In the genomic region with DNA sequence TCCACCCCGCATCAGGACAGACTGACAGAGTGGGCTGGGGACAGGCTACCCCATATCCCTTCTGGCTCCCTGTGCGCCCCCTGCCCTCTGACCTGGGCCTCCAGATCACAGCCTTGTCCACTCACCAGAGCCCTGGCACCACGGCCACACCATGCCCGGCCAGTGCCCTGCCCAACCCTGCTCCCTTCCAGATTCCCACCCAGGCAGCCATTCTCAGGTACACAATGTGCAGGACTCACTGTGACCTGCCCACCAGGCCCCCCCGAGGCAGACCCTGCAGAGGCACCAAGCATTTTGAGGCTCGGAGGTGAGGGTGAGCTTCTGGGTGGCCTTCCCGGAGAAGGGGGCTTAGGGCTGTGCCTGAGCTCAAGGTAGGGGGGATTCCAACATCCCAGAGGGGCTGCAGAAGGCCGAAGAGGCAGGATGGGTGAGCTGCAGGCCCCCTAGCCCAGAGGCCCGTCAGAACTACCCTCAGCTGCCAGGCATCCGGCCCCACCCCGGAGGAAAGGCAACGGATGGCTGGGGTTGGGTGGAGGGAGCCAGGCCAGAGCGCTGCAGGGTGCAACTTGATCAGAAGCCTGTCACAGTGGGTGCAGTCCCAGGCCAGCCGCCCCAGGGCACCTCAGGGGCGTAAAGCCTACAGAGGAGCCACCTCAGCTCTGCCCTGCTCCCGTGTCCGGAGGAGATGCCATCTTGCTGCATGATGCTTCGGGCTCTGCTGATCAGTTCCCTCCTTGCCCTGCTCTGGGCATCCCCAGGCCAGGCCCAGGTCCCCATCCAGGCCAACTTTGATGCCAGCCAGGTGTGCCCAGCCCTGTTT, we compare ENCODE assay signal across 18 cellular contexts. TPM values are rescaled to one million over a fixed set of nuclear protein-coding genes. Genes with fewer than 3 reads are reported as not detected.
DNase-seq lines count a peak whose midpoint lies in the region; ATAC-seq, FAIRE-seq and TF ChIP-seq lines count a peak whose summit lies in the region.
"Had no signal": no experiment of that assay in that cellular context is flagged by ENCODE, and none has a peak within 500 bp of the region (broad histone marks: within the 10 kb centered on the region; RNA-seq: fewer than 3 reads in every experiment).

A gene (plus strand): TSS at position 762 of the 820 bp plus-strand sequence. CDS start 594 bp downstream, outside the sequence.

- POLR2A ChIA-PET in H1 (lab: Charles Lee; ENCODE audit: partially characterized antibody), result interaction anchor here (0.7 kb wide), 1 partner anchor 35 kb away, joined by 5 read pairs; no protein-coding TSS in a partner anchor

- H2BK15ac ChIP-seq in H1 (ENCODE audit: low read length), result 0 out of 2 replicates have a peak within 1 kb of the TSS, but pooled peaks have one; percentile 20

- H3K4me3 Mint-ChIP-seq in activated naive CD8-positive, alpha-beta T cell, result peak within 1 kb of the TSS; percentile 19
- no peak within 1 kb of the TSS for H3K4me3 Mint-ChIP-seq in activated naive CD8-positive, alpha-beta T cell treated with anti-CD3 and anti-CD28 coated beads for 36 hours
- H3K4me3 Mint-ChIP-seq: activated CD8-positive, alpha-beta T cell treated with anti-CD3 and anti-CD28 coated beads, Interleukin-2, amount 10 ng/mL, durations not matched to agents 7 days and 5 days; stimulated activated effector memory CD8-positive, alpha-beta T cell treated with anti-CD3 and anti-CD28 coated beads, Interleukin-12 subunit alpha, Interleukin-12 subunit beta, amount 100 ng/mL, for 72 hours had no signal

- no peak within 1 kb of the TSS for H4K8ac ChIP-seq in H1 (ENCODE audit: extremely low read depth, insufficient read depth, low read length)

- no peaks in the 10 kb centered on the region for H3K36me3 ChIP-seq in H1 (ENCODE audit: control insufficient read depth in 2 of 4, insufficient read depth in 4 of 4, low read length in 3 of 4)
- H3K36me3 ChIP-seq in lower lobe of right lung, result no peaks in the 10 kb centered on the region
- no peaks in the 10 kb centered on the region for H3K36me3 ChIP-seq in thyroid gland
- H3K36me3 ChIP-seq: uterus had no signal

- peak within 1 kb of the TSS; percentile 85 for H4K91ac ChIP-seq in H1 (replicated peaks; ENCODE audit: insufficient read length, low read length)

- no peak for DNase-seq in activated naive CD8-positive, alpha-beta T cell treated with anti-CD3 and anti-CD28 coated beads for 36 hours
- DNase-seq in H1 (ENCODE audit: low read depth in 1 of 2, low spot score in 2 of 2) (no peak), lower lobe of right lung (no peak), thyroid gland (no peak), foreskin keratinocyte (no peak)
- DNase-seq: activated CD8-positive, alpha-beta T cell treated with anti-CD3 and anti-CD28 coated beads, Interleukin-2, amount 10 ng/mL, durations not matched to agents 7 days and 5 days; DND-41; NCI-H69 had no signal

- peaks cover 0 to 1% of the 10 kb centered on the region in 2 experiments for H4K20me1 ChIP-seq in H1 (replicated peaks in 1 of 2; ENCODE audit: control insufficient read depth in 1 of 2, insufficient read depth in 2 of 2, low read length in 2 of 2)

- CTCF ChIA-PET in H1 (lab: Charles Lee; ENCODE audit: partially characterized antibody), result interaction anchor here (0.7 to 3.0 kb wide), 6 partner anchors 9 to 52 kb away, joined by 3 to 18 read pairs (median 4); a partner anchor contains a TSS

- H3K27ac Mint-ChIP-seq in activated naive CD8-positive, alpha-beta T cell, result no peak within 1 kb of the TSS
- no peak within 1 kb of the TSS for H3K27ac Mint-ChIP-seq in activated naive CD8-positive, alpha-beta T cell treated with anti-CD3 and anti-CD28 coated beads for 36 hours
- H3K27ac Mint-ChIP-seq: activated CD8-positive, alpha-beta T cell treated with anti-CD3 and anti-CD28 coated beads, Interleukin-2, amount 10 ng/mL, durations not matched to agents 7 days and 5 days; stimulated activated effector memory CD8-positive, alpha-beta T cell treated with anti-CD3 and anti-CD28 coated beads, Interleukin-12 subunit alpha, Interleukin-12 subunit beta, amount 100 ng/mL, for 72 hours had no signal

- FAIRE-seq in H1 (lab: Jason Lieb, UNC), result no peak
- FAIRE-seq: A204.1 had no signal

- no peak within 1 kb of the TSS for H2BK5ac ChIP-seq in H1 (ENCODE audit: low read depth, low read length)

- no peaks in the 10 kb centered on the region for H3K79me2 ChIP-seq in H1 (ENCODE audit: control insufficient read depth in 1 of 2, insufficient read depth in 2 of 2, low read length in 2 of 2)

- TF ChIP-seq CTCF in H1 (IDR thresholded peaks at IDR 0.05; ENCODE audit: control extremely low read depth in 1 of 3, insufficient read depth in 1 of 3, low read depth in 1 of 3, low read length in 3 of 3) (no peak), lower lobe of right lung (IDR thresholded peaks at IDR 0.05) (no peak), thyroid gland (IDR thresholded peaks at IDR 0.05) (no peak), foreskin keratinocyte (conservative IDR thresholded peaks at IDR 0.05) (no peak)

- H3K4me3 ChIP-seq in H1 (ENCODE audit: extremely low read depth in 1 of 4, insufficient read depth in 2 of 4, low read depth in 3 of 4, low read length in 4 of 4) (no peak within 1 kb of the TSS), lower lobe of right lung (no peak within 1 kb of the TSS), thyroid gland (replicated peaks in 1 of 3) (no peak within 1 kb of the TSS)
- H3K4me3 ChIP-seq: coronary artery, PC-9, smooth muscle cell, uterus had no signal

- no peak within 1 kb of the TSS for H3K56ac ChIP-seq in H1 (replicated peaks; ENCODE audit: insufficient read length, low read depth, low read length)

- no peak for TF ChIP-seq EP300 in H1 (IDR thresholded peaks at IDR 0.05; ENCODE audit: borderline replicate concordance in 1 of 2, low read depth in 2 of 2, low read length in 2 of 2)

- no peak for TF ChIP-seq RAD21 in H1 (IDR thresholded peaks at IDR 0.05 in 1 of 2, conservative IDR thresholded peaks at IDR 0.05 in 1 of 2; ENCODE audit: low read depth in 2 of 2, low read length in 2 of 2)

- no peak within 1 kb of the TSS for H3K23ac ChIP-seq in H1 (ENCODE audit: insufficient read length)

- no peak within 1 kb of the TSS for H2BK20ac ChIP-seq in H1 (ENCODE audit: low read length)

- H2AFZ ChIP-seq in H1 (ENCODE audit: low read length), result no peak within 1 kb of the TSS
- H2AFZ ChIP-seq: PC-9 had no signal

- 86% methylated on average over 16 of the region's 18 CpGs; no CpG with 5 or more reads in 1 of the 2 experiments for WGBS in H1 (ENCODE audit: extremely low coverage in 1 of 2, insufficient coverage in 1 of 2, insufficient read length in 1 of 2, insufficient replicate concordance in 2 of 2, low coverage in 1 of 2, low lambda C conversion rate in 2 of 2, missing lambda C conversion rate in 1 of 2), 2 experiments
- WGBS in thyroid gland, 2 donors, result 76 to 86% methylated on average over 11 to 14 of the region's 18 CpGs

- TF ChIP-seq POLR2A in H1 (IDR thresholded peaks at IDR 0.05; ENCODE audit: control extremely low read depth in 1 of 2, low read depth in 2 of 2, low read length in 2 of 2) (no peak), thyroid gland (IDR thresholded peaks at IDR 0.05) (no peak)

- H3K4me1 Mint-ChIP-seq in activated naive CD8-positive, alpha-beta T cell (ENCODE audit: low read depth), result peaks cover 5% of the 10 kb centered on the region
- H3K4me1 Mint-ChIP-seq in activated naive CD8-positive, alpha-beta T cell treated with anti-CD3 and anti-CD28 coated beads for 36 hours, result no peaks in the 10 kb centered on the region

- no peaks in the 10 kb centered on the region for H3K36me3 Mint-ChIP-seq in activated naive CD8-positive, alpha-beta T cell
- no peaks in the 10 kb centered on the region for H3K36me3 Mint-ChIP-seq in activated naive CD8-positive, alpha-beta T cell treated with anti-CD3 and anti-CD28 coated beads for 36 hours
- H3K36me3 Mint-ChIP-seq: stimulated activated effector memory CD8-positive, alpha-beta T cell treated with anti-CD3 and anti-CD28 coated beads, Interleukin-12 subunit alpha, Interleukin-12 subunit beta, amount 100 ng/mL, for 72 hours had no signal

- H4K5ac ChIP-seq in H1 (ENCODE audit: insufficient read length, low read depth, low read length), result no peak within 1 kb of the TSS

- peaks cover 10% of the 10 kb centered on the region for H3K27me3 Mint-ChIP-seq in activated naive CD8-positive, alpha-beta T cell
- peaks cover 24% of the 10 kb centered on the region for H3K27me3 Mint-ChIP-seq in activated naive CD8-positive, alpha-beta T cell treated with anti-CD3 and anti-CD28 coated beads for 36 hours

- intact Hi-C loops in lower lobe of right lung (cut with DNase I), result no loop called here
- intact Hi-C loops in thyroid gland (cut with DNase I), result no loop called here

- H3K14ac ChIP-seq in H1 (ENCODE audit: insufficient read length), result no peak within 1 kb of the TSS

- H3K23me2 ChIP-seq in H1 (ENCODE audit: low read depth, low read length), result peaks cover 19% of the 10 kb centered on the region; the same call in 1 of the 2 replicates

- no peak within 1 kb of the TSS for H2BK120ac ChIP-seq in H1 (replicated peaks; ENCODE audit: low read depth, low read length)

- H3K4ac ChIP-seq in H1 (replicated peaks; ENCODE audit: insufficient read length, low read depth, low read length), result no peak within 1 kb of the TSS

- peak within 1 kb of the TSS in 1 of 4 experiments; percentile 19; a peak in 1 of 7 replicates for H3K9ac ChIP-seq in H1 (replicated peaks in 1 of 4; ENCODE audit: extremely low read depth in 1 of 4, low read depth in 3 of 4, low read length in 3 of 4)

- no peaks in the 10 kb centered on the region for H3K9me3 ChIP-seq in H1 (ENCODE audit: insufficient read depth in 2 of 2, low read depth in 1 of 2, low read length in 1 of 2)
- no peaks in the 10 kb centered on the region for H3K9me3 ChIP-seq in lower lobe of right lung
- H3K9me3 ChIP-seq in thyroid gland, result no peaks in the 10 kb centered on the region
- H3K9me3 ChIP-seq: uterus had no signal

- H3K27ac ChIP-seq in H1 (ENCODE audit: low read depth, low read length) (no peak within 1 kb of the TSS), lower lobe of right lung (peak within 1 kb of the TSS; percentile 77), thyroid gland (peak within 1 kb of the TSS in 2 of 3 donors; percentile 23 to 59), foreskin keratinocyte (no peak within 1 kb of the TSS)
- H3K27ac ChIP-seq: epithelial cell of prostate, PC-9 had no signal

- H3K79me1 ChIP-seq in H1 (ENCODE audit: low read depth, low read length), result no peaks in the 10 kb centered on the region

- H3K4me1 ChIP-seq in H1 (replicated peaks in 1 of 4; ENCODE audit: control insufficient read depth in 3 of 4, insufficient read depth in 4 of 4, low read length in 3 of 4) (peaks cover 0 to 10% (median 5%) of the 10 kb centered on the region in 4 experiments; a peak in 5 of 7 replicates), lower lobe of right lung (peaks cover 25% of the 10 kb centered on the region), thyroid gland (peaks cover 7 to 17% of the 10 kb centered on the region in 2 donors), foreskin keratinocyte (no peaks in the 10 kb centered on the region)
- H3K4me1 ChIP-seq: uterus had no signal

- peak within 1 kb of the TSS; percentile 12; the same call in 1 of the 2 replicates for H2BK12ac ChIP-seq in H1 (ENCODE audit: low read depth, low read length)

- H3K27me3 ChIP-seq in H1 (replicated peaks in 1 of 4; ENCODE audit: control insufficient read depth in 3 of 4, extremely low read depth in 1 of 4, insufficient read depth in 3 of 4, low read length in 3 of 4), result peaks cover 13 to 34% (median 32%) of the 10 kb centered on the region in 4 experiments
- peaks cover 28% of the 10 kb centered on the region for H3K27me3 ChIP-seq in lower lobe of right lung (ENCODE audit: low read depth)
- no peaks in the 10 kb centered on the region for H3K27me3 ChIP-seq in thyroid gland
- H3K27me3 ChIP-seq in foreskin keratinocyte, result peaks cover 52% of the 10 kb centered on the region

- peak within 1 kb of the TSS; percentile 53 for H2AK5ac ChIP-seq in H1 (ENCODE audit: low read depth, low read length)

- no peak for ATAC-seq in lower lobe of right lung
- ATAC-seq in foreskin keratinocyte, result no peak
- ATAC-seq in GM21390 (IDR thresholded peaks at IDR 0.05; ENCODE audit: unreplicated experiment), result no peak
- no peak for ATAC-seq in GM18907 (IDR thresholded peaks at IDR 0.05; ENCODE audit: unreplicated experiment)
- ATAC-seq: activated CD8-positive, alpha-beta T cell treated with anti-CD3 and anti-CD28 coated beads, Interleukin-2, amount 10 ng/mL, durations not matched to agents 7 days and 5 days; stimulated activated effector memory CD8-positive, alpha-beta T cell treated with anti-CD3 and anti-CD28 coated beads, Interleukin-12 subunit alpha, Interleukin-12 subunit beta, amount 100 ng/mL, for 72 hours had no signal

- H3K9me3 Mint-ChIP-seq in activated naive CD8-positive, alpha-beta T cell (ENCODE audit: low read depth), result no peaks in the 10 kb centered on the region
- H3K9me3 Mint-ChIP-seq in activated naive CD8-positive, alpha-beta T cell treated with anti-CD3 and anti-CD28 coated beads for 36 hours, result no peaks in the 10 kb centered on the region
- H3K9me3 Mint-ChIP-seq: stimulated activated effector memory CD8-positive, alpha-beta T cell treated with anti-CD3 and anti-CD28 coated beads, Interleukin-12 subunit alpha, Interleukin-12 subunit beta, amount 100 ng/mL, for 72 hours had no signal

- H3K18ac ChIP-seq in H1 (ENCODE audit: extremely low read depth, low read length), result no peak within 1 kb of the TSS

- H3K4me2 ChIP-seq in H1 (ENCODE audit: insufficient read depth in 1 of 2, low read depth in 2 of 2, low read length in 2 of 2), result no peak within 1 kb of the TSS
- H3K4me2 ChIP-seq: PC-9, smooth muscle cell had no signal

RNA-seq across cellular contexts. Expression of the gene that starts here (rescaled TPM):
- total RNA-seq in activated naive CD8-positive, alpha-beta T cell treated with anti-CD3 and anti-CD28 coated beads for 36 hours, result not detected
- total RNA-seq in H1 (2021; fragmentation: NEBNext Ultra II Directional; extraction: Animal tissue kit (Norgen Biotek cat#: 25700)), result 0.15 TPM in 1 of 2 replicates, not detected in the other
- polyA plus RNA-seq in H1 (2011; rRNA removed) (0.11 and 0.35 TPM in 2 replicates), foreskin keratinocyte (not detected in 2 replicates)
- 0.21 TPM for polyA plus RNA-seq in H1 (2011; cell fraction: cytosol; rRNA removed)
- 1.5 TPM for polyA plus RNA-seq in H1 (2011; cell fraction: nucleus; rRNA removed)
- 0.07 TPM in 1 of 4 replicates, not detected in the others for polyA plus RNA-seq in H1 (2012, experiment 1 of 2)
- polyA plus RNA-seq in H1 (2012, experiment 2 of 2), result 0.13 TPM
- 0.18 TPM for polyA plus RNA-seq in H1 (2013, experiment 1 of 2)
- 0.06 TPM for polyA plus RNA-seq in H1 (2013, experiment 2 of 2)
- 0.25 TPM in 1 of 2 replicates, not detected in the other for polyA minus RNA-seq in H1 (2011; rRNA and poly(A)+ RNA removed)
- polyA minus RNA-seq in H1 (2011; cell fraction: cytosol; rRNA and poly(A)+ RNA removed), result not detected
- 1.00 TPM for polyA minus RNA-seq in H1 (2011; cell fraction: nucleus; rRNA and poly(A)+ RNA removed)
- total RNA-seq in lower lobe of right lung (1.9 TPM), thyroid gland (under 1 TPM in 1 of 4 donors, not detected in 3; 0.54 TPM), foreskin keratinocyte (not detected in 2 replicates)
- total RNA-seq: activated CD8-positive, alpha-beta T cell treated with anti-CD3 and anti-CD28 coated beads, Interleukin-2, amount 10 ng/mL, durations not matched to agents 7 days and 5 days had no signal

Comparison
In these comparisons a context has a peak if more than half of its experiments do, and no peak if none do; other contexts are left out.
1. H3K27ac ChIP-seq: peak in lower lobe of right lung (single experiment) and thyroid gland (2 of 3); none in H1 (single experiment) and foreskin keratinocyte (single experiment).